In genomic region chr4:80075995-80076394, GRCh38 we compare ENCODE assay signal across 13 cellular contexts.
"Had no signal": no experiment of that assay in that cellular context is flagged by ENCODE, and none has a peak within 500 bp of the region (broad histone marks: within the 10 kb centered on the region; RNA-seq: fewer than 3 reads in every experiment).

No MANE protein-coding gene starts in this region.

- H3K27ac ChIP-seq: lower lobe of right lung, ovary, tibial artery had no signal

- H3K4me3 ChIP-seq: lower lobe of right lung, ovary, tibial artery, uterus had no signal

- H3K36me3 ChIP-seq: lower lobe of right lung, ovary, tibial artery, uterus had no signal

- DNase-seq: activated CD4-positive, alpha-beta T cell treated with anti-CD3 and anti-CD28 coated beads, Interleukin-2, amount 50 U/mL, for 48 hours; activated CD4-positive, CD25-positive, alpha-beta regulatory T cell treated with anti-CD3 and anti-CD28 coated beads, Interleukin-2, amount 50 U/mL, for 72 hours; activated T-cell treated with anti-CD3 and anti-CD28 coated beads, Interleukin-2, amount 50 U/mL, for 48 hours; head of caudate nucleus; lower lobe of right lung; ovary; T1000; tibial artery; uterus had no signal

- H3K4me3 Mint-ChIP-seq: mesothelial cell of epicardium had no signal

- H3K36me3 Mint-ChIP-seq: mesothelial cell of epicardium had no signal

- H3K27ac Mint-ChIP-seq: mesothelial cell of epicardium had no signal

- ATAC-seq: lower lobe of right lung, sciatic nerve had no signal

- H3K9me3 ChIP-seq: lower lobe of right lung, ovary, tibial artery, uterus had no signal

- FAIRE-seq: astrocyte, frontal cortex had no signal
